ENCODE assay signal across 3 cellular contexts in the genomic region with DNA sequence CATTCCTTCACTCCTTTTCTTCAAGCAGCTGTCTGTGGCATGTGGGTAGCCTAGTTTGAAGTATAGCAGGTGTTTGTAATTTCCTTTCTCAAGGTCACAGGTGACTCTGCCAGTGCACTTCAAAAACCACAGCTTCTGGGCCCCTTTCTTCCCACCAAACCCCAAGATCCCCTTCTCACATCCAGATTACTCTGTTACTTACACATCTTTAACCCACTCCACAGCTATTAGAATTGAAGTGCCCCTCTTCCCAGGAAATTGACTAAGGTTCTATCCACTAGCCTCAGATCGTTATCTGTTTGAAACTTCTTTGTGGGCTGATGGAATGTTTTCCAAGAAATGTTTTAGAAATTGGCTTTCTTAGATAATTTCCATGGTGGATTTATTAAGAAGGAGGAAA.
TF ChIP-seq lines count a peak whose summit lies in the region.

No MANE protein-coding gene starts in this region.

TF ChIP-seq in IMR-90, 13 proteins besides CTCF, POLR2A, EP300 and RAD21:
- TF ChIP-seq BHLHE40 (IDR thresholded peaks at IDR 0.05; ENCODE audit: low read depth, low read length) (no peak), RFX5 (IDR thresholded peaks at IDR 0.05; ENCODE audit: low read depth, low read length) (no peak), RCOR1 (IDR thresholded peaks at IDR 0.05; ENCODE audit: insufficient replicate concordance, low read length) (no peak), SMC3 (IDR thresholded peaks at IDR 0.05; ENCODE audit: low read depth, low read length) (no peak), NFE2L2 (IDR thresholded peaks at IDR 0.05; ENCODE audit: low read depth, low read length) (no peak), MAFK (IDR thresholded peaks at IDR 0.05; ENCODE audit: low read depth, low read length) (no peak), CHD1 (IDR thresholded peaks at IDR 0.05; ENCODE audit: low read depth, low read length) (no peak), MXI1 (IDR thresholded peaks at IDR 0.05; ENCODE audit: borderline replicate concordance, low read depth, low read length) (no peak), MAZ (IDR thresholded peaks at IDR 0.05; ENCODE audit: borderline replicate concordance, low read depth, low read length) (no peak), CEBPB (IDR thresholded peaks at IDR 0.05; ENCODE audit: low read depth, low read length) (no peak), FOS (IDR thresholded peaks at IDR 0.05; ENCODE audit: low read depth, low read length) (no peak)
- TF ChIP-seq, protein P1, sequence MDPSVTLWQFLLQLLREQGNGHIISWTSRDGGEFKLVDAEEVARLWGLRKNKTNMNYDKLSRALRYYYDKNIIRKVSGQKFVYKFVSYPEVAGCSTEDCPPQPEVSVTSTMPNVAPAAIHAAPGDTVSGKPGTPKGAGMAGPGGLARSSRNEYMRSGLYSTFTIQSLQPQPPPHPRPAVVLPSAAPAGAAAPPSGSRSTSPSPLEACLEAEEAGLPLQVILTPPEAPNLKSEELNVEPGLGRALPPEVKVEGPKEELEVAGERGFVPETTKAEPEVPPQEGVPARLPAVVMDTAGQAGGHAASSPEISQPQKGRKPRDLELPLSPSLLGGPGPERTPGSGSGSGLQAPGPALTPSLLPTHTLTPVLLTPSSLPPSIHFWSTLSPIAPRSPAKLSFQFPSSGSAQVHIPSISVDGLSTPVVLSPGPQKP (IDR thresholded peaks at IDR 0.05; ENCODE audit: borderline replicate concordance, low read depth, low read length) = no peak
- TF ChIP-seq, protein P2, sequence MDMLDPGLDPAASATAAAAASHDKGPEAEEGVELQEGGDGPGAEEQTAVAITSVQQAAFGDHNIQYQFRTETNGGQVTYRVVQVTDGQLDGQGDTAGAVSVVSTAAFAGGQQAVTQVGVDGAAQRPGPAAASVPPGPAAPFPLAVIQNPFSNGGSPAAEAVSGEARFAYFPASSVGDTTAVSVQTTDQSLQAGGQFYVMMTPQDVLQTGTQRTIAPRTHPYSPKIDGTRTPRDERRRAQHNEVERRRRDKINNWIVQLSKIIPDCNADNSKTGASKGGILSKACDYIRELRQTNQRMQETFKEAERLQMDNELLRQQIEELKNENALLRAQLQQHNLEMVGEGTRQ (IDR thresholded peaks at IDR 0.05; ENCODE audit: low read depth, low read length) = no peak
TF ChIP-seq in IMR-90: peak in this region for 0.

TF ChIP-seq in SK-N-SH treated with all-trans-retinoic acid at 6 μM for 48 hours, 23 proteins besides CTCF, POLR2A, EP300 and RAD21:
- TF ChIP-seq ESRRG (CRISPR knock-in tag; IDR thresholded peaks at IDR 0.05) (no peak), ISL1 (CRISPR knock-in tag; IDR thresholded peaks at IDR 0.05) (no peak), GLIS3 (CRISPR knock-in tag; IDR thresholded peaks at IDR 0.05) (no peak), TCF4 (CRISPR knock-in tag; IDR thresholded peaks at IDR 0.05; ENCODE audit: borderline replicate concordance) (no peak), OSR1 (CRISPR knock-in tag; IDR thresholded peaks at IDR 0.05) (no peak)
- TF ChIP-seq, protein P3, sequence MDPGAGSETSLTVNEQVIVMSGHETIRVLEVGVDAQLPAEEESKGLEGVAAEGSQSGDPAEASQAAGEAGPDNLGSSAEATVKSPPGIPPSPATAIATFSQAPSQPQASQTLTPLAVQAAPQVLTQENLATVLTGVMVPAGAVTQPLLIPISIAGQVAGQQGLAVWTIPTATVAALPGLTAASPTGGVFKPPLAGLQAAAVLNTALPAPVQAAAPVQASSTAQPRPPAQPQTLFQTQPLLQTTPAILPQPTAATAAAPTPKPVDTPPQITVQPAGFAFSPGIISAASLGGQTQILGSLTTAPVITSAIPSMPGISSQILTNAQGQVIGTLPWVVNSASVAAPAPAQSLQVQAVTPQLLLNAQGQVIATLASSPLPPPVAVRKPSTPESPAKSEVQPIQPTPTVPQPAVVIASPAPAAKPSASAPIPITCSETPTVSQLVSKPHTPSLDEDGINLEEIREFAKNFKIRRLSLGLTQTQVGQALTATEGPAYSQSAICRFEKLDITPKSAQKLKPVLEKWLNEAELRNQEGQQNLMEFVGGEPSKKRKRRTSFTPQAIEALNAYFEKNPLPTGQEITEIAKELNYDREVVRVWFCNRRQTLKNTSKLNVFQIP (CRISPR knock-in tag; IDR thresholded peaks at IDR 0.05; ENCODE audit: borderline replicate concordance, low read depth) = no peak

TF ChIP-seq in HepG2, 621 proteins besides CTCF, POLR2A, EP300 and RAD21 (continues in another document):
- TF ChIP-seq, protein P4, sequence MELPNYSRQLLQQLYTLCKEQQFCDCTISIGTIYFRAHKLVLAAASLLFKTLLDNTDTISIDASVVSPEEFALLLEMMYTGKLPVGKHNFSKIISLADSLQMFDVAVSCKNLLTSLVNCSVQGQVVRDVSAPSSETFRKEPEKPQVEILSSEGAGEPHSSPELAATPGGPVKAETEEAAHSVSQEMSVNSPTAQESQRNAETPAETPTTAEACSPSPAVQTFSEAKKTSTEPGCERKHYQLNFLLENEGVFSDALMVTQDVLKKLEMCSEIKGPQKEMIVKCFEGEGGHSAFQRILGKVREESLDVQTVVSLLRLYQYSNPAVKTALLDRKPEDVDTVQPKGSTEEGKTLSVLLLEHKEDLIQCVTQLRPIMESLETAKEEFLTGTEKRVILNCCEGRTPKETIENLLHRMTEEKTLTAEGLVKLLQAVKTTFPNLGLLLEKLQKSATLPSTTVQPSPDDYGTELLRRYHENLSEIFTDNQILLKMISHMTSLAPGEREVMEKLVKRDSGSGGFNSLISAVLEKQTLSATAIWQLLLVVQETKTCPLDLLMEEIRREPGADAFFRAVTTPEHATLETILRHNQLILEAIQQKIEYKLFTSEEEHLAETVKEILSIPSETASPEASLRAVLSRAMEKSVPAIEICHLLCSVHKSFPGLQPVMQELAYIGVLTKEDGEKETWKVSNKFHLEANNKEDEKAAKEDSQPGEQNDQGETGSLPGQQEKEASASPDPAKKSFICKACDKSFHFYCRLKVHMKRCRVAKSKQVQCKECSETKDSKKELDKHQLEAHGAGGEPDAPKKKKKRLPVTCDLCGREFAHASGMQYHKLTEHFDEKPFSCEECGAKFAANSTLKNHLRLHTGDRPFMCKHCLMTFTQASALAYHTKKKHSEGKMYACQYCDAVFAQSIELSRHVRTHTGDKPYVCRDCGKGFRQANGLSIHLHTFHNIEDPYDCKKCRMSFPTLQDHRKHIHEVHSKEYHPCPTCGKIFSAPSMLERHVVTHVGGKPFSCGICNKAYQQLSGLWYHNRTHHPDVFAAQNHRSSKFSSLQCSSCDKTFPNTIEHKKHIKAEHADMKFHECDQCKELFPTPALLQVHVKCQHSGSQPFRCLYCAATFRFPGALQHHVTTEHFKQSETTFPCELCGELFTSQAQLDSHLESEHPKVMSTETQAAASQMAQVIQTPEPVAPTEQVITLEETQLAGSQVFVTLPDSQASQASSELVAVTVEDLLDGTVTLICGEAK (IDR thresholded peaks at IDR 0.05) = no peak
- TF ChIP-seq, protein P4 (CRISPR knock-in tag; IDR thresholded peaks at IDR 0.05) = no peak
- TF ChIP-seq ZNF703 (CRISPR knock-in tag; IDR thresholded peaks at IDR 0.05; ENCODE audit: borderline replicate concordance) = no peak
- no peak for TF ChIP-seq NFE2 (CRISPR knock-in tag; IDR thresholded peaks at IDR 0.05)
- TF ChIP-seq, protein P5, sequence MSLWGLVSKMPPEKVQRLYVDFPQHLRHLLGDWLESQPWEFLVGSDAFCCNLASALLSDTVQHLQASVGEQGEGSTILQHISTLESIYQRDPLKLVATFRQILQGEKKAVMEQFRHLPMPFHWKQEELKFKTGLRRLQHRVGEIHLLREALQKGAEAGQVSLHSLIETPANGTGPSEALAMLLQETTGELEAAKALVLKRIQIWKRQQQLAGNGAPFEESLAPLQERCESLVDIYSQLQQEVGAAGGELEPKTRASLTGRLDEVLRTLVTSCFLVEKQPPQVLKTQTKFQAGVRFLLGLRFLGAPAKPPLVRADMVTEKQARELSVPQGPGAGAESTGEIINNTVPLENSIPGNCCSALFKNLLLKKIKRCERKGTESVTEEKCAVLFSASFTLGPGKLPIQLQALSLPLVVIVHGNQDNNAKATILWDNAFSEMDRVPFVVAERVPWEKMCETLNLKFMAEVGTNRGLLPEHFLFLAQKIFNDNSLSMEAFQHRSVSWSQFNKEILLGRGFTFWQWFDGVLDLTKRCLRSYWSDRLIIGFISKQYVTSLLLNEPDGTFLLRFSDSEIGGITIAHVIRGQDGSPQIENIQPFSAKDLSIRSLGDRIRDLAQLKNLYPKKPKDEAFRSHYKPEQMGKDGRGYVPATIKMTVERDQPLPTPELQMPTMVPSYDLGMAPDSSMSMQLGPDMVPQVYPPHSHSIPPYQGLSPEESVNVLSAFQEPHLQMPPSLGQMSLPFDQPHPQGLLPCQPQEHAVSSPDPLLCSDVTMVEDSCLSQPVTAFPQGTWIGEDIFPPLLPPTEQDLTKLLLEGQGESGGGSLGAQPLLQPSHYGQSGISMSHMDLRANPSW (CRISPR knock-in tag; IDR thresholded peaks at IDR 0.05; ENCODE audit: borderline replicate concordance) = no peak
- TF ChIP-seq, protein P6, sequence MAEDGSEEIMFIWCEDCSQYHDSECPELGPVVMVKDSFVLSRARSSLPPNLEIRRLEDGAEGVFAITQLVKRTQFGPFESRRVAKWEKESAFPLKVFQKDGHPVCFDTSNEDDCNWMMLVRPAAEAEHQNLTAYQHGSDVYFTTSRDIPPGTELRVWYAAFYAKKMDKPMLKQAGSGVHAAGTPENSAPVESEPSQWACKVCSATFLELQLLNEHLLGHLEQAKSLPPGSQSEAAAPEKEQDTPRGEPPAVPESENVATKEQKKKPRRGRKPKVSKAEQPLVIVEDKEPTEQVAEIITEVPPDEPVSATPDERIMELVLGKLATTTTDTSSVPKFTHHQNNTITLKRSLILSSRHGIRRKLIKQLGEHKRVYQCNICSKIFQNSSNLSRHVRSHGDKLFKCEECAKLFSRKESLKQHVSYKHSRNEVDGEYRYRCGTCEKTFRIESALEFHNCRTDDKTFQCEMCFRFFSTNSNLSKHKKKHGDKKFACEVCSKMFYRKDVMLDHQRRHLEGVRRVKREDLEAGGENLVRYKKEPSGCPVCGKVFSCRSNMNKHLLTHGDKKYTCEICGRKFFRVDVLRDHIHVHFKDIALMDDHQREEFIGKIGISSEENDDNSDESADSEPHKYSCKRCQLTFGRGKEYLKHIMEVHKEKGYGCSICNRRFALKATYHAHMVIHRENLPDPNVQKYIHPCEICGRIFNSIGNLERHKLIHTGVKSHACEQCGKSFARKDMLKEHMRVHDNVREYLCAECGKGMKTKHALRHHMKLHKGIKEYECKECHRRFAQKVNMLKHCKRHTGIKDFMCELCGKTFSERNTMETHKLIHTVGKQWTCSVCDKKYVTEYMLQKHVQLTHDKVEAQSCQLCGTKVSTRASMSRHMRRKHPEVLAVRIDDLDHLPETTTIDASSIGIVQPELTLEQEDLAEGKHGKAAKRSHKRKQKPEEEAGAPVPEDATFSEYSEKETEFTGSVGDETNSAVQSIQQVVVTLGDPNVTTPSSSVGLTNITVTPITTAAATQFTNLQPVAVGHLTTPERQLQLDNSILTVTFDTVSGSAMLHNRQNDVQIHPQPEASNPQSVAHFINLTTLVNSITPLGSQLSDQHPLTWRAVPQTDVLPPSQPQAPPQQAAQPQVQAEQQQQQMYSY (CRISPR knock-in tag; IDR thresholded peaks at IDR 0.05) = no peak
- no peak for TF ChIP-seq NFRKB (IDR thresholded peaks at IDR 0.05)
- no peak for TF ChIP-seq ZSCAN31 (CRISPR knock-in tag; IDR thresholded peaks at IDR 0.05; ENCODE audit: low read depth)
- TF ChIP-seq, protein P7, sequence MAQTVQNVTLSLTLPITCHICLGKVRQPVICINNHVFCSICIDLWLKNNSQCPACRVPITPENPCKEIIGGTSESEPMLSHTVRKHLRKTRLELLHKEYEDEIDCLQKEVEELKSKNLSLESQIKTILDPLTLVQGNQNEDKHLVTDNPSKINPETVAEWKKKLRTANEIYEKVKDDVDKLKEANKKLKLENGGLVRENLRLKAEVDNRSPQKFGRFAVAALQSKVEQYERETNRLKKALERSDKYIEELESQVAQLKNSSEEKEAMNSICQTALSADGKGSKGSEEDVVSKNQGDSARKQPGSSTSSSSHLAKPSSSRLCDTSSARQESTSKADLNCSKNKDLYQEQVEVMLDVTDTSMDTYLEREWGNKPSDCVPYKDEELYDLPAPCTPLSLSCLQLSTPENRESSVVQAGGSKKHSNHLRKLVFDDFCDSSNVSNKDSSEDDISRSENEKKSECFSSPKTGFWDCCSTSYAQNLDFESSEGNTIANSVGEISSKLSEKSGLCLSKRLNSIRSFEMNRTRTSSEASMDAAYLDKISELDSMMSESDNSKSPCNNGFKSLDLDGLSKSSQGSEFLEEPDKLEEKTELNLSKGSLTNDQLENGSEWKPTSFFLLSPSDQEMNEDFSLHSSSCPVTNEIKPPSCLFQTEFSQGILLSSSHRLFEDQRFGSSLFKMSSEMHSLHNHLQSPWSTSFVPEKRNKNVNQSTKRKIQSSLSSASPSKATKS (CRISPR knock-in tag; IDR thresholded peaks at IDR 0.05) = no peak
- TF ChIP-seq SP2 (CRISPR knock-in tag; IDR thresholded peaks at IDR 0.05) = no peak
- TF ChIP-seq, protein P8, sequence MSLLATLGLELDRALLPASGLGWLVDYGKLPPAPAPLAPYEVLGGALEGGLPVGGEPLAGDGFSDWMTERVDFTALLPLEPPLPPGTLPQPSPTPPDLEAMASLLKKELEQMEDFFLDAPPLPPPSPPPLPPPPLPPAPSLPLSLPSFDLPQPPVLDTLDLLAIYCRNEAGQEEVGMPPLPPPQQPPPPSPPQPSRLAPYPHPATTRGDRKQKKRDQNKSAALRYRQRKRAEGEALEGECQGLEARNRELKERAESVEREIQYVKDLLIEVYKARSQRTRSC (CRISPR knock-in tag; IDR thresholded peaks at IDR 0.05; ENCODE audit: low read depth) = no peak
- no peak for TF ChIP-seq ZNF441 (CRISPR knock-in tag; IDR thresholded peaks at IDR 0.05; ENCODE audit: borderline replicate concordance)
- no peak for TF ChIP-seq ZNF44 (CRISPR knock-in tag; IDR thresholded peaks at IDR 0.05)
- no peak for TF ChIP-seq THAP11 (CRISPR knock-in tag; IDR thresholded peaks at IDR 0.05)
- no peak for TF ChIP-seq ATF1 (CRISPR knock-in tag; IDR thresholded peaks at IDR 0.05)
